In the genomic region with DNA sequence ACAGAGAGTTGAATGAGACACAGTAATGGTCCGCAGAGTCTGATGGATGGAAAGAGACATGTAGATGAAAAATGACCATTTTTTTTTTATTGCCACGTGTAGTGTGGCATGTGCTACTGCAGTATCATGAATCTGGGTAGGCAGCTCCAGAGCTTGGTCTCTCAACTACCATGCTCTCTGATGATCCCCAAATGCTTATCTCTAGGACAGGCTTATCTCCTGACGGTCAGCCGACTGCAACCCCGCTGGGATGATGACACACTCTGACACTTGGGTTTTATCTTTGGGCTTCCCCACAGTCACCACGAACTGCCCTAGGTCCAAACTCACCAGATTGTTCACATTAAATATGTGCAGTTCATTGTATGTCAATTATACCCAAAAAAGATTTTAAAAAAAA, we compare ENCODE assay signal across 30 cellular contexts.
"Had no signal": no experiment of that assay in that cellular context is flagged by ENCODE, and none has a peak within 500 bp of the region (broad histone marks: within the 10 kb centered on the region; RNA-seq: fewer than 3 reads in every experiment).

No MANE protein-coding gene starts in this region.

- H3K4me3 ChIP-seq: esophagus squamous epithelium, lung, ovary, prostate gland, stomach, thyroid gland, upper lobe of right lung had no signal

- H3K9me3 ChIP-seq: esophagus squamous epithelium, neutrophil, ovary, prostate gland, stomach, thyroid gland, upper lobe of right lung had no signal

- ATAC-seq: activated CD8-positive, alpha-beta T cell treated with anti-CD3 and anti-CD28 coated beads for 36 hours; activated T-cell treated with anti-CD3 and anti-CD28 coated beads, Interleukin-2, amount 50 U/mL, for 4 hours; activated T-helper 17 cell treated with anti-CD3 and anti-CD28 coated beads, Interleukin-2, amount 50 U/mL, for 72 hours; left lobe of liver; stimulated activated naive B cell treated with anti-CD40 and anti-IgM and Interleukin-4, amounts not matched to agents 10 μg/mL and 1 μg/mL and 100 μg/mL, for 72 hours; T-helper 17 cell; upper lobe of right lung had no signal

- H3K27me3 ChIP-seq: esophagus squamous epithelium, neutrophil, ovary, stomach, thyroid gland, upper lobe of right lung had no signal

- H3K4me1 ChIP-seq: esophagus squamous epithelium, prostate gland, stomach, thyroid gland had no signal

- H3K27ac ChIP-seq: esophagus squamous epithelium, neutrophil, ovary, prostate gland, stomach, thyroid gland, upper lobe of right lung had no signal

- DNase-seq: activated B cell treated with CpG ODN at 0.5 μM for 24 hours; activated CD4-positive, alpha-beta T cell treated with anti-CD3 and anti-CD28 coated beads, Interleukin-2, amount 50 U/mL, for 1 hour; activated CD8-positive, alpha-beta T cell treated with anti-CD3 and anti-CD28 coated beads for 36 hours; activated gamma-delta T cell treated with Interleukin-2 at 50 U/mL for 16 hours; activated naive CD4-positive, alpha-beta T cell treated with anti-CD3 and anti-CD28 coated beads, Interleukin-2, amount 50 U/mL, for 16 hours; activated T-cell treated with anti-CD3 and anti-CD28 coated beads, Interleukin-2, amount 50 U/mL, for 4 hours; amniotic stem cell; dermis blood vessel endothelial cell; effector CD4-positive, alpha-beta T cell; esophagus squamous epithelium; head of caudate nucleus; hippocampal formation; immature natural killer cell; kidney glomerular epithelial cell; naive B cell; nephron progenitor cell; ovary; stimulated activated CD4-positive, alpha-beta T cell treated with anti-CD3 and anti-CD28 coated beads, Interleukin-15, amount 100 ng/mL, for 24 hours; stimulated activated CD4-positive, alpha-beta T cell treated with anti-CD3 and anti-CD28 coated beads, Interleukin-2, amount 100 ng/mL, for 24 hours; stimulated activated naive B cell treated with anti-CD40 and anti-IgM and Interleukin-4, amounts not matched to agents 10 μg/mL and 1 μg/mL and 100 μg/mL, for 72 hours; stomach; T-helper 17 cell; T1000; thyroid gland; upper lobe of right lung had no signal

- H3K36me3 ChIP-seq: esophagus squamous epithelium, neutrophil, ovary, prostate gland, stomach, thyroid gland, upper lobe of right lung had no signal
